9 cellular contexts compared by ENCODE assay signal in the genomic region with DNA sequence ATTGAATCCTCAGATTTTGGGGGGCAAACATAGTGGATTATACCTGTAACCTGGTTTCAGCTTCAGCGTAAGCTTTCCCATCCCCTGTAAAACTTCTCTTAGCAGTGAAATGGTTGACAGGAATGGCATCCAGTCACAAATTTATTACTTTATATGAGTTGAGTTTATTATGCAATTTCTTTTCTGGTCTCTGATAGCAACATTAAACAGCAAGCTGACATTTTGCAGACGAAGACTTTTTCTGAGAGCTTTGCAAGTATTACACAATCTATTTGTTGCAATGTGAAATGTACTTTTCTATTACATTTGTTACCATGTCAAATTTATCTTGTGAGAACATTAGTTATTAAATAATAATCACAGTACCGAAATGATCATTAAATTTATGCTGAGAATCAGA.
DNase-seq lines count a peak whose midpoint lies in the region; ATAC-seq and TF ChIP-seq lines count a peak whose summit lies in the region.
"Had no signal": no experiment of that assay in that cellular context is flagged by ENCODE, and none has a peak within 500 bp of the region (broad histone marks: within the 10 kb centered on the region; RNA-seq: fewer than 3 reads in every experiment).

No MANE protein-coding gene starts in this region.

- H3K9me2 ChIP-seq in MM.1S (replicated peaks; ENCODE audit: insufficient read depth, low read length), result no peaks in the 10 kb centered on the region

- H3K27ac ChIP-seq in MM.1S (ENCODE audit: low read length), result no peak overlapping the region
- no peak overlapping the region for H3K27ac ChIP-seq in effector memory CD4-positive, alpha-beta T cell (ENCODE audit: insufficient read depth, low read length, poor library complexity, severe bottlenecking)

- H3K9me3 ChIP-seq in Caco-2 (no peaks in the 10 kb centered on the region), MM.1S (replicated peaks; ENCODE audit: insufficient read depth, low read length) (no peaks in the 10 kb centered on the region)
- H3K9me3 ChIP-seq in effector memory CD4-positive, alpha-beta T cell (ENCODE audit: control insufficient read depth, low read length), result no peaks in the 10 kb centered on the region

- H2AFZ ChIP-seq in MM.1S (ENCODE audit: low read length), result no peak overlapping the region

- POLR2A ChIA-PET in Caco-2 (lab: Charles Lee), result no interaction called here

- DNase-seq in Caco-2 (no peak), MM.1S (no peak), epidermal melanocyte (ENCODE audit: insufficient read length, low spot score) (no peak), SIG-M5 treated with dmso at 0.1 percent for 504 hours (lab: John Stamatoyannopoulos, UW; ENCODE audit: unreplicated experiment) (no peak)
- DNase-seq in effector memory CD4-positive, alpha-beta T cell, result no peak
- DNase-seq: NCI-H1436 treated with DMSO at 0.1 percent for 48 hours had no signal

- H4K20me1 ChIP-seq in MM.1S (ENCODE audit: insufficient read depth, low read length), result no peaks in the 10 kb centered on the region

- H3K36me3 Mint-ChIP-seq in Caco-2 (ENCODE audit: insufficient read depth, unreplicated experiment), result peaks cover 14% of the 10 kb centered on the region
- H3K36me3 Mint-ChIP-seq in nephron (ENCODE audit: low read depth), result peaks cover 21% of the 10 kb centered on the region

- intact Hi-C loops in Caco-2 (cut with micrococcal nuclease; ENCODE audit: unreplicated experiment), result loop anchor here (5.0 kb wide), 1 partner anchor 162 kb away; no protein-coding TSS in a partner anchor

- H3K4me3 ChIP-seq in Caco-2 (ENCODE audit: low read depth, low read length) (peak overlapping the region; percentile 55), MM.1S (ENCODE audit: low read length) (peak overlapping the region; percentile 78)
- H3K4me3 ChIP-seq in effector memory CD4-positive, alpha-beta T cell (ENCODE audit: insufficient read depth, low read depth, low read length, poor library complexity, severe bottlenecking), result peak overlapping the region; percentile 56

- CTCF ChIA-PET in Caco-2 (lab: Charles Lee), result interaction anchor here (1.2 kb wide), 1 partner anchor 57 kb away, joined by 4 read pairs; no protein-coding TSS in a partner anchor

- TF ChIP-seq CTCF in Caco-2 (IDR thresholded peaks at IDR 0.05; ENCODE audit: insufficient read depth in 1 of 2, low read depth in 1 of 2, low read length in 1 of 2, severe bottlenecking in 1 of 2, unreplicated experiment in 1 of 2), result no peak
- TF ChIP-seq CTCF in MM.1S (IDR thresholded peaks at IDR 0.05; ENCODE audit: low read length), result no peak
- TF ChIP-seq CTCF in nephron (IDR thresholded peaks at IDR 0.05; ENCODE audit: unreplicated experiment in 3 of 3), result no peak

- H3K9ac ChIP-seq in MM.1S (ENCODE audit: low read length), result peak overlapping the region; percentile 71; the same call in 1 of the 2 replicates

- H3K27me3 Mint-ChIP-seq in Caco-2 (ENCODE audit: insufficient read depth, unreplicated experiment), result peaks cover 4% of the 10 kb centered on the region
- H3K27me3 Mint-ChIP-seq in nephron (ENCODE audit: low read depth), result peaks cover 14% of the 10 kb centered on the region

- peak overlapping the region; percentile 57; the same call in 1 of the 2 replicates for H3K4me2 ChIP-seq in MM.1S (ENCODE audit: low read depth, low read length)

- peaks cover 26% of the 10 kb centered on the region for H3K79me2 ChIP-seq in MM.1S (ENCODE audit: low read length)

- ATAC-seq in GM21576 (IDR thresholded peaks at IDR 0.05; ENCODE audit: unreplicated experiment) (no peak), esophagus mucosa (no peak)

- no TSS peak for BruUV-seq in Caco-2 (replicated peaks; lab: Mats Ljungman, UMichigan)

- H3K9me3 Mint-ChIP-seq in Caco-2 (ENCODE audit: unreplicated experiment) (no peaks in the 10 kb centered on the region), nephron (peaks cover 9% of the 10 kb centered on the region)

- H3K27ac Mint-ChIP-seq in Caco-2 (ENCODE audit: unreplicated experiment), result peak overlapping the region; percentile 89
- peak overlapping the region in 1 of 3 experiments; percentile 94 for H3K27ac Mint-ChIP-seq in nephron

- no peaks in the 10 kb centered on the region for H3K27me3 ChIP-seq in Caco-2 (replicated peaks; ENCODE audit: control insufficient read depth, insufficient read depth, low read length)
- H3K27me3 ChIP-seq in MM.1S (replicated peaks; ENCODE audit: insufficient read depth, low read length), result no peaks in the 10 kb centered on the region
- H3K27me3 ChIP-seq in effector memory CD4-positive, alpha-beta T cell (replicated peaks; ENCODE audit: control insufficient read depth, insufficient read depth, low read length, poor library complexity, severe bottlenecking), result no peaks in the 10 kb centered on the region

- peaks cover 4% of the 10 kb centered on the region; the same call in 1 of the 2 replicates for H3F3A ChIP-seq in MM.1S (ENCODE audit: insufficient read depth, low read length)

- H3K4me1 ChIP-seq in Caco-2, result no peaks in the 10 kb centered on the region
- peaks cover 4% of the 10 kb centered on the region; the same call in 1 of the 2 replicates for H3K4me1 ChIP-seq in MM.1S (ENCODE audit: low read length)
- no peaks in the 10 kb centered on the region for H3K4me1 ChIP-seq in effector memory CD4-positive, alpha-beta T cell (ENCODE audit: control insufficient read depth, insufficient read depth, low read length, poor library complexity, severe bottlenecking)

- H3K4me1 Mint-ChIP-seq in Caco-2 (ENCODE audit: low read depth, unreplicated experiment), result no peaks in the 10 kb centered on the region
- no peaks in the 10 kb centered on the region for H3K4me1 Mint-ChIP-seq in nephron

- peak overlapping the region; percentile 97 for H3K4me3 Mint-ChIP-seq in Caco-2 (ENCODE audit: unreplicated experiment)
- peak overlapping the region; percentile 95 to 99 (median 96) for H3K4me3 Mint-ChIP-seq in nephron

- H3K36me3 ChIP-seq in Caco-2 (ENCODE audit: control insufficient read depth, insufficient read depth, low read length) (no peaks in the 10 kb centered on the region), MM.1S (replicated peaks; ENCODE audit: insufficient read depth, low read length) (no peaks in the 10 kb centered on the region)
- H3K36me3 ChIP-seq in effector memory CD4-positive, alpha-beta T cell (ENCODE audit: control insufficient read depth, insufficient read depth, low read length), result no peaks in the 10 kb centered on the region
